ENCODE assay signal across 8 cellular contexts in genomic region chr16:24539295-24539849, GRCh38. TPM values are rescaled to one million over a fixed set of nuclear protein-coding genes. Genes with fewer than 3 reads are reported as not detected.
DNase-seq lines count a peak whose midpoint lies in the region; ATAC-seq lines count a peak whose summit lies in the region.

Gene RBBP6 (plus strand): TSS chr16:24539566. CDS start chr16:24540627, 1,061 bp downstream.

- peak within 1 kb of the TSS; percentile 100 for H3K27ac Mint-ChIP-seq in activated CD4-positive, alpha-beta T cell treated with anti-CD3 and anti-CD28 coated beads, Interleukin-2, amount 10 ng/mL, durations not matched to agents 7 days and 5 days

- peak within 1 kb of the TSS; percentile 99 for H3K4me3 Mint-ChIP-seq in activated CD4-positive, alpha-beta T cell treated with anti-CD3 and anti-CD28 coated beads, Interleukin-2, amount 10 ng/mL, durations not matched to agents 7 days and 5 days

- no peaks in the 10 kb centered on the region for H3K9me3 Mint-ChIP-seq in activated CD4-positive, alpha-beta T cell treated with anti-CD3 and anti-CD28 coated beads, Interleukin-2, amount 10 ng/mL, durations not matched to agents 7 days and 5 days

- POLR2A ChIA-PET in activated CD4-positive, alpha-beta T cell treated with anti-CD3 and anti-CD28 coated beads, Interleukin-2, amount 10 ng/mL, durations not matched to agents 7 days and 5 days (lab: Charles Lee) = interaction anchor here (0.7 kb wide), 1 partner anchor 13 kb away, joined by 4 read pairs; no protein-coding TSS in a partner anchor

- peaks cover 33% of the 10 kb centered on the region for H3K36me3 Mint-ChIP-seq in activated CD4-positive, alpha-beta T cell treated with anti-CD3 and anti-CD28 coated beads, Interleukin-2, amount 10 ng/mL, durations not matched to agents 7 days and 5 days (ENCODE audit: low read depth)

- ATAC-seq in GM19324 (IDR thresholded peaks at IDR 0.05; ENCODE audit: low FRiP score, unreplicated experiment) = peak; percentile 93
- ATAC-seq in HG03469 (IDR thresholded peaks at IDR 0.05; ENCODE audit: unreplicated experiment) = peak; percentile 75
- peak; percentile 93 for ATAC-seq in left lobe of liver

- H3K27me3 Mint-ChIP-seq in activated CD4-positive, alpha-beta T cell treated with anti-CD3 and anti-CD28 coated beads, Interleukin-2, amount 10 ng/mL, durations not matched to agents 7 days and 5 days = no peaks in the 10 kb centered on the region

- H3K4me1 Mint-ChIP-seq in activated CD4-positive, alpha-beta T cell treated with anti-CD3 and anti-CD28 coated beads, Interleukin-2, amount 10 ng/mL, durations not matched to agents 7 days and 5 days = peaks cover 37% of the 10 kb centered on the region

- DNase-seq in C1 segment of cervical spinal cord (lab: John Stamatoyannopoulos, UW) (peak; percentile 55 to 97 (median 90)), NCI-H526 treated with DMSO at 0.1 percent for 48 hours (lab: John Stamatoyannopoulos, UW) (peak; percentile 94), cortex of kidney (lab: John Stamatoyannopoulos, UW) (peak; percentile 36), left lobe of liver (ENCODE audit: low spot score) (peak; percentile 96)
- peak; percentile 90 for DNase-seq in activated CD4-positive, alpha-beta T cell treated with anti-CD3 and anti-CD28 coated beads, Interleukin-2, amount 10 ng/mL, durations not matched to agents 7 days and 5 days
- DNase-seq in stimulated activated CD4-positive, alpha-beta T cell treated with anti-CD3 and anti-CD28 coated beads, Interleukin-2, amount 100 ng/mL, for 4 hours (ENCODE audit: low read depth) = peak; percentile 89

- CTCF ChIA-PET in activated CD4-positive, alpha-beta T cell treated with anti-CD3 and anti-CD28 coated beads, Interleukin-2, amount 10 ng/mL, durations not matched to agents 7 days and 5 days (lab: Charles Lee) = interaction anchor here (0.6 to 1.8 kb wide), 6 partner anchors 9 to 876 kb away, joined by 3 to 7 read pairs (median 4); no protein-coding TSS in a partner anchor

RNA-seq across cellular contexts. Expression of gene RBBP6, which starts in this region (rescaled TPM):
- total RNA-seq in activated CD4-positive, alpha-beta T cell treated with anti-CD3 and anti-CD28 coated beads, Interleukin-2, amount 10 ng/mL, durations not matched to agents 7 days and 5 days = 10 to 100 TPM; 63.7 to 66.4 TPM
- 22.4 TPM for total RNA-seq in left lobe of liver

Comparison
In these comparisons a context has a peak if more than half of its experiments do, and no peak if none do; other contexts are left out.
1. Peak in every context shown above with its lines: DNase-seq and ATAC-seq.
2. DNase-seq: peak in every context shown above with its lines; median percentile 96 in left lobe of liver; 94 in NCI-H526 treated with DMSO at 0.1 percent for 48 hours; 90 in C1 segment of cervical spinal cord; 90 in activated CD4-positive, alpha-beta T cell treated with anti-CD3 and anti-CD28 coated beads, Interleukin-2, amount 10 ng/mL, durations not matched to agents 7 days and 5 days; 89 in stimulated activated CD4-positive, alpha-beta T cell treated with anti-CD3 and anti-CD28 coated beads, Interleukin-2, amount 100 ng/mL, for 4 hours; 36 in cortex of kidney.